Comparison of ENCODE assay signal across 9 cellular contexts in genomic region chr17:59406808-59407381, GRCh38.
DNase-seq lines count a peak whose midpoint lies in the region; FAIRE-seq and TF ChIP-seq lines count a peak whose summit lies in the region.
"Had no signal": no experiment of that assay in that cellular context is flagged by ENCODE, and none has a peak within 500 bp of the region (broad histone marks: within the 10 kb centered on the region; RNA-seq: fewer than 3 reads in every experiment).

No MANE protein-coding gene starts in this region.

- H3K9me3 ChIP-seq in adrenal gland (replicated peaks in 1 of 3) (no peaks in the 10 kb centered on the region), kidney (ENCODE audit: control insufficient read depth in 1 of 2, low read length in 2 of 2) (peaks cover 0 to 3% of the 10 kb centered on the region in 2 donors), vagina (peaks cover 4% of the 10 kb centered on the region)

- peaks cover 15 to 31% of the 10 kb centered on the region in 2 donors for H3K4me1 ChIP-seq in adrenal gland (replicated peaks in 1 of 2)
- H3K4me1 ChIP-seq in kidney (ENCODE audit: control insufficient read depth in 1 of 2, insufficient read depth in 1 of 2, low read depth in 1 of 2, low read length in 2 of 2) = peaks cover 10 to 17% of the 10 kb centered on the region in 2 donors
- peaks cover 16% of the 10 kb centered on the region for H3K4me1 ChIP-seq in vagina

- H3K27me3 ChIP-seq in adrenal gland = no peaks in the 10 kb centered on the region
- no peaks in the 10 kb centered on the region for H3K27me3 ChIP-seq in vagina

- intact Hi-C loops in adrenal gland (cut with DNase I) = no loop called here
- intact Hi-C loops in kidney (cut with DNase I) = no loop called here
- intact Hi-C loops in vagina (cut with DNase I) = no loop called here

- TF ChIP-seq CTCF in adrenal gland (IDR thresholded peaks at IDR 0.05) = no peak
- no peak for TF ChIP-seq CTCF in kidney (IDR thresholded peaks at IDR 0.05; ENCODE audit: borderline replicate concordance, extremely low read depth, insufficient read depth)
- no peak for TF ChIP-seq CTCF in vagina (IDR thresholded peaks at IDR 0.05)
- TF ChIP-seq CTCF in GM10266 (IDR thresholded peaks at IDR 0.05; ENCODE audit: control insufficient read depth, insufficient read depth, low read depth, missing control alignments) = no peak

- H3K36me3 ChIP-seq in adrenal gland (replicated peaks in 1 of 2) (no peaks in the 10 kb centered on the region), kidney (ENCODE audit: control insufficient read depth in 1 of 2, insufficient read depth in 2 of 2, low read length in 2 of 2) (no peaks in the 10 kb centered on the region), vagina (no peaks in the 10 kb centered on the region)

- TF ChIP-seq POLR2A in adrenal gland (IDR thresholded peaks at IDR 0.05) (peak in 1 of 2 donors; percentile 13), vagina (IDR thresholded peaks at IDR 0.05) (no peak)

- H3K4me3 ChIP-seq in adrenal gland = no peak overlapping the region
- H3K4me3 ChIP-seq in kidney (ENCODE audit: low read length in 2 of 2) = peak overlapping the region in 1 of 2 donors; percentile 12
- no peak overlapping the region for H3K4me3 ChIP-seq in vagina

- H3K27ac ChIP-seq in adrenal gland (peak overlapping the region in 2 of 5 donors; percentile 13 to 43), kidney (ENCODE audit: low read depth in 2 of 2, low read length in 2 of 2) (peak overlapping the region; percentile 45 to 51), vagina (peak overlapping the region; percentile 43)

- 21 to 35% (median 30%) methylated on average over 7 of the region's 7 CpGs for WGBS in adrenal gland, 4 donors

- peak; percentile 84 for FAIRE-seq in kidney (lab: Jason Lieb, UNC)
- no peak for FAIRE-seq in GM19239 (lab: Jason Lieb, UNC)
- FAIRE-seq: small intestine had no signal

- DNase-seq in SIG-M5 treated with dmso at 0.1 percent for 504 hours (lab: John Stamatoyannopoulos, UW; ENCODE audit: unreplicated experiment) = peak; percentile 95
- no peak for DNase-seq in SIG-M5 (lab: John Stamatoyannopoulos, UW)
- peak in 5 of 7 donors; percentile 34 to 65 (median 59) for DNase-seq in adrenal gland
- DNase-seq in kidney = no peak
- DNase-seq in vagina (ENCODE audit: extremely low spot score in 2 of 2) = no peak
- DNase-seq in inferior parietal cortex (ENCODE audit: extremely low spot score) = no peak
- DNase-seq in GM10266 (ENCODE audit: extremely low spot score) = no peak
- no peak for DNase-seq in GM19239 (ENCODE audit: insufficient read length, low spot score)
- DNase-seq: small intestine had no signal

- no peak overlapping the region for H3K9ac ChIP-seq in kidney (ENCODE audit: low read length in 2 of 2)

Comparison
In these comparisons a context has a peak if more than half of its experiments do, and no peak if none do; other contexts are left out.
1. DNase-seq: peak in SIG-M5 treated with dmso at 0.1 percent for 504 hours (single experiment) and adrenal gland (5 of 7); none in SIG-M5 (single experiment), kidney (single experiment), vagina (0 of 2), inferior parietal cortex (single experiment), GM10266 (single experiment) and GM19239 (single experiment).